11 cellular contexts compared by ENCODE assay signal in the genomic region with DNA sequence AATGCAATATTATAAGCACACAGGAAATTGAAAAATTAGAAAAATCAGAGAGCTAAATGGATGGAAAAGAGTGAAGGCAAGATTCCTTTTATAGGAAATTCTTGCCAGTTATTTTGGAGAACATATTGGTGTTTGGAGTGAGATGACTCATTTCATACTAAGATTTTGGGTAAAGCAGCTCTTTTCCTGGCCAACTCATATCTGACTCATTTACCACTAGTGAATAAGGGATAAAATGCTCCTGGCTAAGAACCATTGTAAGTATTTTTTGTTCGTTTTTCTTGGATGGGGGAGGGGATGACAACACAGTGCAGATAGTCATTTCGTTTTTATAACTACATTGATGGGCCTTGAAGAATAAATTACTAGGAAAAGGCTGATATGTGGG.
DNase-seq lines count a peak whose midpoint lies in the region; TF ChIP-seq lines count a peak whose summit lies in the region.
"Had no signal": no experiment of that assay in that cellular context is flagged by ENCODE, and none has a peak within 500 bp of the region (broad histone marks: within the 10 kb centered on the region; RNA-seq: fewer than 3 reads in every experiment).

No MANE protein-coding gene starts in this region.

- no peaks in the 10 kb centered on the region for H3K79me1 ChIP-seq in mesendoderm (ENCODE audit: low read length)

- no peaks in the 10 kb centered on the region for H3K79me2 ChIP-seq in OCI-LY7 (ENCODE audit: insufficient read depth, low read depth, low read length)
- H3K79me2 ChIP-seq in mesendoderm (ENCODE audit: control insufficient read depth, insufficient read depth, low read length) = no peaks in the 10 kb centered on the region

- no peaks in the 10 kb centered on the region for H3K27me3 ChIP-seq in mesendoderm (ENCODE audit: insufficient read depth, low read length, poor library complexity)

- CTCF ChIA-PET in OCI-LY7 (lab: Charles Lee; ENCODE audit: unreplicated experiment) = no interaction called here

- H3K9me2 ChIP-seq in OCI-LY7 (ENCODE audit: insufficient read depth, low read length) = no peaks in the 10 kb centered on the region

- H3K36me3 ChIP-seq in OCI-LY7 (ENCODE audit: insufficient read depth, low read length) = no peaks in the 10 kb centered on the region
- no peaks in the 10 kb centered on the region for H3K36me3 ChIP-seq in mesendoderm (ENCODE audit: control insufficient read depth, insufficient read depth, low read length)

- intact Hi-C loops in OCI-LY7 (cut with micrococcal nuclease; ENCODE audit: unreplicated experiment) = no loop called here

- no peak overlapping the region for H4K8ac ChIP-seq in mesendoderm (ENCODE audit: low read depth, low read length)

- no peak overlapping the region for H4K5ac ChIP-seq in mesendoderm (ENCODE audit: low read length)

- peaks cover 52% of the 10 kb centered on the region for H3K4me1 Mint-ChIP-seq in osteocyte (ENCODE audit: unreplicated experiment)
- H3K4me1 Mint-ChIP-seq: activated naive CD8-positive, alpha-beta T cell treated with anti-CD3 and anti-CD28 coated beads for 36 hours had no signal

- H3K18ac ChIP-seq in mesendoderm (ENCODE audit: low read length) = no peak overlapping the region

- H2BK120ac ChIP-seq in mesendoderm (ENCODE audit: low read depth, low read length) = no peak overlapping the region

- peak overlapping the region; percentile 71 for H3K27ac Mint-ChIP-seq in osteocyte (ENCODE audit: unreplicated experiment)
- H3K27ac Mint-ChIP-seq: activated naive CD8-positive, alpha-beta T cell treated with anti-CD3 and anti-CD28 coated beads for 36 hours had no signal

- DNase-seq in Daoy (ENCODE audit: low read depth) (peak; percentile 88), RPMI7951 (ENCODE audit: low read depth) (peak; percentile 98), fibroblast of gingiva (ENCODE audit: low read depth) (peak; percentile 89), osteocyte (ENCODE audit: extremely low spot score, unreplicated experiment) (no peak), OCI-LY7 (ENCODE audit: low spot score) (no peak), mesendoderm (no peak), NCI-H524 treated with DMSO at 0.1 percent for 48 hours (lab: John Stamatoyannopoulos, UW) (no peak), NCI-H146 (lab: John Stamatoyannopoulos, UW) (no peak)
- DNase-seq: activated naive CD8-positive, alpha-beta T cell treated with anti-CD3 and anti-CD28 coated beads for 36 hours; GDM1; retina had no signal

- H3K9ac ChIP-seq in mesendoderm (ENCODE audit: low read length) = no peak overlapping the region

- H2BK5ac ChIP-seq in mesendoderm (ENCODE audit: low read length) = no peak overlapping the region

- H2AFZ ChIP-seq in OCI-LY7 (ENCODE audit: low read length) = no peak overlapping the region

- no peak overlapping the region for H3K4ac ChIP-seq in mesendoderm (ENCODE audit: low read depth, low read length)

- H3K4me1 ChIP-seq in OCI-LY7 (ENCODE audit: insufficient read depth, low read length, poor library complexity, severe bottlenecking) (no peaks in the 10 kb centered on the region), mesendoderm (ENCODE audit: control insufficient read depth, low read depth, low read length) (no peaks in the 10 kb centered on the region)

- H3K9me3 Mint-ChIP-seq in osteocyte (ENCODE audit: unreplicated experiment) = peaks cover 20% of the 10 kb centered on the region

- WGBS in mesendoderm (ENCODE audit: extremely low coverage, insufficient coverage, low lambda C conversion rate) = no CpG with 5 or more reads among the region's 2 CpGs

- no peak overlapping the region for H2BK15ac ChIP-seq in mesendoderm (replicated peaks; ENCODE audit: low read depth)

- no peak overlapping the region for H3K23ac ChIP-seq in mesendoderm (ENCODE audit: low read length)

- H3K4me3 ChIP-seq in OCI-LY7 (ENCODE audit: low read depth, low read length, poor library complexity, severe bottlenecking) (no peak overlapping the region), mesendoderm (ENCODE audit: low read length) (no peak overlapping the region)

- H3K56ac ChIP-seq in mesendoderm (ENCODE audit: low read length) = no peak overlapping the region

- no TSS peak for BruUV-seq in OCI-LY7 (replicated peaks; lab: Mats Ljungman, UMichigan)

- POLR2A ChIA-PET in OCI-LY7 (lab: Charles Lee) = interaction anchor here (0.6 to 1.4 kb wide), 3 partner anchors 10 to 845 kb away, joined by 3 read pairs; no protein-coding TSS in a partner anchor

- no peaks in the 10 kb centered on the region for H3K9me3 ChIP-seq in OCI-LY7 (ENCODE audit: low read length)

- H3K27me3 Mint-ChIP-seq in osteocyte (ENCODE audit: unreplicated experiment) = no peaks in the 10 kb centered on the region
- H3K27me3 Mint-ChIP-seq: activated naive CD8-positive, alpha-beta T cell treated with anti-CD3 and anti-CD28 coated beads for 36 hours had no signal

- H3K4me2 ChIP-seq in OCI-LY7 (ENCODE audit: low read length) = no peak overlapping the region
- H3K4me2 ChIP-seq in mesendoderm (ENCODE audit: low read length) = no peak overlapping the region

- no peak overlapping the region for H3K4me3 Mint-ChIP-seq in osteocyte (ENCODE audit: unreplicated experiment)
- H3K4me3 Mint-ChIP-seq: activated naive CD8-positive, alpha-beta T cell treated with anti-CD3 and anti-CD28 coated beads for 36 hours had no signal

- no peaks in the 10 kb centered on the region for H4K20me1 ChIP-seq in OCI-LY7 (ENCODE audit: insufficient read depth, low read length)

- peaks cover 3% of the 10 kb centered on the region for H3K36me3 Mint-ChIP-seq in osteocyte (ENCODE audit: unreplicated experiment)
- H3K36me3 Mint-ChIP-seq: activated naive CD8-positive, alpha-beta T cell treated with anti-CD3 and anti-CD28 coated beads for 36 hours had no signal

- H3K27ac ChIP-seq in OCI-LY7 (ENCODE audit: low read depth, low read length, poor library complexity, severe bottlenecking) (no peak overlapping the region), mesendoderm (ENCODE audit: low read depth, low read length) (no peak overlapping the region)

- TF ChIP-seq CTCF in osteocyte (IDR thresholded peaks at IDR 0.05) = no peak
- no peak for TF ChIP-seq CTCF in OCI-LY7 (conservative IDR thresholded peaks at IDR 0.05; ENCODE audit: low read length)

- no peak overlapping the region for H2AK5ac ChIP-seq in mesendoderm (ENCODE audit: low read length)

Comparison
In these comparisons a context has a peak if more than half of its experiments do, and no peak if none do; other contexts are left out.
1. DNase-seq: peak in Daoy (single experiment), RPMI7951 (single experiment) and fibroblast of gingiva (single experiment); none in osteocyte (single experiment), OCI-LY7 (single experiment), mesendoderm (single experiment), NCI-H524 treated with DMSO at 0.1 percent for 48 hours (single experiment) and NCI-H146 (single experiment).